15 cellular contexts compared by ENCODE assay signal in the genomic region with DNA sequence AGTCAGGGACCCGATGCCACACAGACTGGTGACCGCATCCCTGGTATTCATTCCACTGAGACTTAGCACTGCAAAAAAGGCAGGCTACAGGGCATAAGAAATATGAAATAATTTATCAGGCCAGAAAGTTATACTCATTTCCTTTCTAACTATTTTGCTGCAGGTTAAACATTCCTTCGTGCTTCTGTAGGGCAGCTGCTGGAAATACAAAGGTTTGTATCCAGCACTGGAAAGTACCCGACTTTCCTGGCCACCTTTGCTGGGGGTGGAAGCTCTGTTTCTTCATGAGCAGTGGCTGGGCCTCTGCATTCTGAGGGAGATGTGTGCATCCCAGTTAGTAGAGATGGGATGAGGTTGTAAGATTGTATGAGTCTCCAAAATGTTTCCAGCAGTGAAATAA.
DNase-seq lines count a peak whose midpoint lies in the region; ATAC-seq, FAIRE-seq and TF ChIP-seq lines count a peak whose summit lies in the region.
"Had no signal": no experiment of that assay in that cellular context is flagged by ENCODE, and none has a peak within 500 bp of the region (broad histone marks: within the 10 kb centered on the region; RNA-seq: fewer than 3 reads in every experiment).

No MANE protein-coding gene starts in this region.

- WGBS in mammary epithelial cell (ENCODE audit: low coverage, missing lambda C conversion rate), result 23% methylated on average over 4 of the region's 4 CpGs

- peaks cover 3% of the 10 kb centered on the region for H3K27me3 Mint-ChIP-seq in neural progenitor cell (ENCODE audit: insufficient read depth, low read depth)
- no peaks in the 10 kb centered on the region for H3K27me3 Mint-ChIP-seq in activated CD8-positive, alpha-beta T cell treated with anti-CD3 and anti-CD28 coated beads for 36 hours
- no peaks in the 10 kb centered on the region for H3K27me3 Mint-ChIP-seq in activated CD8-positive, alpha-beta memory T cell treated with anti-CD3 and anti-CD28 coated beads, Interleukin-2, amount 10 ng/mL, durations not matched to agents 7 days and 5 days
- H3K27me3 Mint-ChIP-seq in WTC11 (ENCODE audit: low read depth), result no peaks in the 10 kb centered on the region
- H3K27me3 Mint-ChIP-seq in progenitor cell of endocrine pancreas, result no peaks in the 10 kb centered on the region

- no TSS peak for BruUV-seq in mammary epithelial cell (replicated peaks; lab: Mats Ljungman, UMichigan)

- DNase-seq in M059J (ENCODE audit: low read depth) (peak; percentile 49), mammary epithelial cell (peak; percentile 16), keratinocyte (ENCODE audit: low read depth, low spot score) (no peak), neural progenitor cell (ENCODE audit: low spot score) (no peak), WTC11 (ENCODE audit: low spot score) (no peak), progenitor cell of endocrine pancreas (ENCODE audit: low spot score, unreplicated experiment) (no peak)
- no peak for DNase-seq in activated CD8-positive, alpha-beta T cell treated with anti-CD3 and anti-CD28 coated beads for 36 hours
- DNase-seq in activated CD8-positive, alpha-beta memory T cell treated with anti-CD3 and anti-CD28 coated beads, Interleukin-2, amount 10 ng/mL, durations not matched to agents 7 days and 5 days, result no peak
- DNase-seq: CD8-positive, alpha-beta T cell; DMS53; GM23248 had no signal

- no peak for TF ChIP-seq CTCF in mammary epithelial cell (conservative IDR thresholded peaks at IDR 0.05 in 1 of 2, IDR thresholded peaks at IDR 0.05 in 1 of 2; ENCODE audit: extremely low read depth in 1 of 2, insufficient read depth in 1 of 2, low read depth in 1 of 2, low read length in 2 of 2)
- TF ChIP-seq CTCF in keratinocyte (optimal IDR thresholded peaks at IDR 0.05 in 1 of 3, IDR thresholded peaks at IDR 0.05 in 1 of 3, conservative IDR thresholded peaks at IDR 0.05 in 1 of 3; ENCODE audit: extremely low read depth in 1 of 3, insufficient read depth in 2 of 3, low read length in 3 of 3), result no peak
- TF ChIP-seq CTCF in neural progenitor cell (IDR thresholded peaks at IDR 0.05), result no peak
- TF ChIP-seq CTCF in activated CD8-positive, alpha-beta T cell treated with anti-CD3 and anti-CD28 coated beads for 36 hours (IDR thresholded peaks at IDR 0.05), result no peak
- no peak for TF ChIP-seq CTCF in WTC11 (IDR thresholded peaks at IDR 0.05)
- TF ChIP-seq CTCF in progenitor cell of endocrine pancreas (IDR thresholded peaks at IDR 0.05; ENCODE audit: unreplicated experiment), result no peak

- H4K20me1 ChIP-seq in mammary epithelial cell (ENCODE audit: insufficient read depth, low read length) (no peaks in the 10 kb centered on the region), keratinocyte (ENCODE audit: control insufficient read depth, extremely low read depth, insufficient read depth, low read length) (no peaks in the 10 kb centered on the region), neural progenitor cell (ENCODE audit: low read depth) (no peaks in the 10 kb centered on the region)

- H3K27me3 ChIP-seq in mammary epithelial cell (ENCODE audit: insufficient read depth, low read length) (no peaks in the 10 kb centered on the region), keratinocyte (ENCODE audit: control insufficient read depth, extremely low read depth, insufficient read depth, low read length) (no peaks in the 10 kb centered on the region), neural progenitor cell (peaks cover 1% of the 10 kb centered on the region)

- H3K9ac ChIP-seq in mammary epithelial cell (ENCODE audit: insufficient read depth, low read length) (no peak overlapping the region), keratinocyte (ENCODE audit: control insufficient read depth, extremely low read depth, insufficient read depth, low read length) (no peak overlapping the region), neural progenitor cell (no peak overlapping the region)

- H3K9me3 ChIP-seq in mammary epithelial cell (replicated peaks; ENCODE audit: insufficient read depth, low read length) (no peaks in the 10 kb centered on the region), keratinocyte (ENCODE audit: control insufficient read depth, low read depth, low read length) (no peaks in the 10 kb centered on the region), neural progenitor cell (ENCODE audit: low read depth) (no peaks in the 10 kb centered on the region)

- H3K4me2 ChIP-seq in mammary epithelial cell (ENCODE audit: insufficient read depth, low read depth, low read length), result no peak overlapping the region
- H3K4me2 ChIP-seq in keratinocyte (ENCODE audit: control insufficient read depth, extremely low read depth, insufficient read depth, low read depth, low read length), result no peak overlapping the region
- H3K4me2 ChIP-seq in neural progenitor cell, result no peak overlapping the region

- H3K4me3 ChIP-seq in mammary epithelial cell (replicated peaks in 1 of 3; ENCODE audit: insufficient read depth in 1 of 3, low read depth in 2 of 3, low read length in 3 of 3), result no peak overlapping the region
- H3K4me3 ChIP-seq in keratinocyte (ENCODE audit: control insufficient read depth in 2 of 3, extremely low read depth in 1 of 3, insufficient read depth in 2 of 3, low read depth in 1 of 3, low read length in 3 of 3), result no peak overlapping the region
- H3K4me3 ChIP-seq in neural progenitor cell, result no peak overlapping the region
- H3K4me3 ChIP-seq: GM23248 had no signal

- H3F3A ChIP-seq in neural progenitor cell (ENCODE audit: low read depth), result peaks cover 5% of the 10 kb centered on the region

- intact Hi-C loops in mammary epithelial cell (cut with micrococcal nuclease), result no loop called here
- intact Hi-C loops in activated CD8-positive, alpha-beta T cell treated with anti-CD3 and anti-CD28 coated beads for 36 hours (cut with micrococcal nuclease), result no loop called here

- H2AFZ ChIP-seq in mammary epithelial cell (ENCODE audit: low read depth, low read length) (peak overlapping the region; percentile 41), keratinocyte (ENCODE audit: control insufficient read depth, low read length) (peak overlapping the region; percentile 56), neural progenitor cell (replicated peaks) (no peak overlapping the region)
- H2AFZ ChIP-seq: GM23248 had no signal

- H3K36me3 ChIP-seq in mammary epithelial cell (ENCODE audit: insufficient read depth, low read length) (no peaks in the 10 kb centered on the region), keratinocyte (ENCODE audit: control insufficient read depth in 2 of 2, extremely low read depth in 1 of 2, insufficient read depth in 2 of 2, low read length in 2 of 2) (no peaks in the 10 kb centered on the region), neural progenitor cell (no peaks in the 10 kb centered on the region)

- CTCF ChIA-PET in mammary epithelial cell (lab: Charles Lee; ENCODE audit: low non-redundant PET) (no interaction called here), WTC11 (lab: Charles Lee) (no interaction called here)
- CTCF ChIA-PET in activated CD8-positive, alpha-beta T cell treated with anti-CD3 and anti-CD28 coated beads for 36 hours (lab: Charles Lee), result no interaction called here
- CTCF ChIA-PET in activated CD8-positive, alpha-beta memory T cell treated with anti-CD3 and anti-CD28 coated beads, Interleukin-2, amount 10 ng/mL, durations not matched to agents 7 days and 5 days (lab: Charles Lee), result no interaction called here

- in situ Hi-C loops in mammary epithelial cell (cut with MboI; ENCODE audit: low sequenced_read_pairs in 2 of 2), result loop anchor here in 1 of 2 donors (10.0 kb wide), 1 partner anchor 78 kb away; no protein-coding TSS in a partner anchor

- H3K79me2 ChIP-seq in mammary epithelial cell (ENCODE audit: insufficient read depth, low read length), result no peaks in the 10 kb centered on the region
- H3K79me2 ChIP-seq in keratinocyte (ENCODE audit: control insufficient read depth, insufficient read depth, low read length), result no peaks in the 10 kb centered on the region
- no peaks in the 10 kb centered on the region for H3K79me2 ChIP-seq in neural progenitor cell (ENCODE audit: low read depth)

- peaks cover 60% of the 10 kb centered on the region for H3K4me1 Mint-ChIP-seq in neural progenitor cell
- no peaks in the 10 kb centered on the region for H3K4me1 Mint-ChIP-seq in activated CD8-positive, alpha-beta T cell treated with anti-CD3 and anti-CD28 coated beads for 36 hours (ENCODE audit: low read depth)
- no peaks in the 10 kb centered on the region for H3K4me1 Mint-ChIP-seq in activated CD8-positive, alpha-beta memory T cell treated with anti-CD3 and anti-CD28 coated beads, Interleukin-2, amount 10 ng/mL, durations not matched to agents 7 days and 5 days
- peaks cover 31% of the 10 kb centered on the region for H3K4me1 Mint-ChIP-seq in WTC11
- H3K4me1 Mint-ChIP-seq in progenitor cell of endocrine pancreas (ENCODE audit: low read depth), result peaks cover 25% of the 10 kb centered on the region

- H3K9me3 Mint-ChIP-seq in neural progenitor cell, result peaks cover 2% of the 10 kb centered on the region
- H3K9me3 Mint-ChIP-seq in activated CD8-positive, alpha-beta T cell treated with anti-CD3 and anti-CD28 coated beads for 36 hours, result no peaks in the 10 kb centered on the region
- H3K9me3 Mint-ChIP-seq in activated CD8-positive, alpha-beta memory T cell treated with anti-CD3 and anti-CD28 coated beads, Interleukin-2, amount 10 ng/mL, durations not matched to agents 7 days and 5 days (ENCODE audit: low read depth), result no peaks in the 10 kb centered on the region
- H3K9me3 Mint-ChIP-seq in WTC11, result no peaks in the 10 kb centered on the region
- no peaks in the 10 kb centered on the region for H3K9me3 Mint-ChIP-seq in progenitor cell of endocrine pancreas (ENCODE audit: low read depth)
- H3K9me3 Mint-ChIP-seq: CD8-positive, alpha-beta T cell had no signal

- H3K4me1 ChIP-seq in mammary epithelial cell (ENCODE audit: insufficient read depth, low read length), result peaks cover 42% of the 10 kb centered on the region
- peaks cover 54% of the 10 kb centered on the region for H3K4me1 ChIP-seq in keratinocyte (ENCODE audit: control insufficient read depth, extremely low read depth, insufficient read depth, low read length)
- H3K4me1 ChIP-seq in neural progenitor cell, result peaks cover 12% of the 10 kb centered on the region

- dilution Hi-C loops in mammary epithelial cell (cut with HindIII; ENCODE audit: low sequenced_read_pairs) (no loop called here), keratinocyte (cut with MboI; ENCODE audit: extremely low pct_ligation_motif_present, low sequenced_read_pairs) (no loop called here)

- H3K36me3 Mint-ChIP-seq in neural progenitor cell (peaks cover 10% of the 10 kb centered on the region), WTC11 (no peaks in the 10 kb centered on the region), progenitor cell of endocrine pancreas (ENCODE audit: insufficient read depth) (no peaks in the 10 kb centered on the region)
- H3K36me3 Mint-ChIP-seq in activated CD8-positive, alpha-beta T cell treated with anti-CD3 and anti-CD28 coated beads for 36 hours (ENCODE audit: low read depth), result no peaks in the 10 kb centered on the region
- H3K36me3 Mint-ChIP-seq in activated CD8-positive, alpha-beta memory T cell treated with anti-CD3 and anti-CD28 coated beads, Interleukin-2, amount 10 ng/mL, durations not matched to agents 7 days and 5 days, result no peaks in the 10 kb centered on the region
- H3K36me3 Mint-ChIP-seq: CD14-positive monocyte; CD8-positive, alpha-beta T cell had no signal

- no peak overlapping the region for H3K4me3 Mint-ChIP-seq in neural progenitor cell
- H3K4me3 Mint-ChIP-seq in activated CD8-positive, alpha-beta T cell treated with anti-CD3 and anti-CD28 coated beads for 36 hours, result no peak overlapping the region
- no peak overlapping the region for H3K4me3 Mint-ChIP-seq in activated CD8-positive, alpha-beta memory T cell treated with anti-CD3 and anti-CD28 coated beads, Interleukin-2, amount 10 ng/mL, durations not matched to agents 7 days and 5 days
- H3K4me3 Mint-ChIP-seq in WTC11, result no peak overlapping the region
- H3K4me3 Mint-ChIP-seq in progenitor cell of endocrine pancreas (ENCODE audit: low read depth), result no peak overlapping the region
- H3K4me3 Mint-ChIP-seq: CD14-positive monocyte; CD8-positive, alpha-beta T cell had no signal

- no peaks in the 10 kb centered on the region for H3K9me1 ChIP-seq in keratinocyte (ENCODE audit: control insufficient read depth, extremely low read depth, insufficient read depth, low read length)

- H3K27ac Mint-ChIP-seq in neural progenitor cell (peak overlapping the region; percentile 32), WTC11 (no peak overlapping the region), progenitor cell of endocrine pancreas (no peak overlapping the region)
- H3K27ac Mint-ChIP-seq in activated CD8-positive, alpha-beta T cell treated with anti-CD3 and anti-CD28 coated beads for 36 hours, result no peak overlapping the region
- H3K27ac Mint-ChIP-seq in activated CD8-positive, alpha-beta memory T cell treated with anti-CD3 and anti-CD28 coated beads, Interleukin-2, amount 10 ng/mL, durations not matched to agents 7 days and 5 days, result no peak overlapping the region
- H3K27ac Mint-ChIP-seq: CD14-positive monocyte; CD8-positive, alpha-beta T cell had no signal

- POLR2A ChIA-PET in activated CD8-positive, alpha-beta T cell treated with anti-CD3 and anti-CD28 coated beads for 36 hours (lab: Charles Lee), result interaction anchor here (0.5 kb wide), 1 partner anchor 197 kb away, joined by 3 read pairs; no protein-coding TSS in a partner anchor
- POLR2A ChIA-PET in WTC11 (lab: Charles Lee), result interaction anchor here (0.6 kb wide), 1 partner anchor 602 kb away, joined by 3 read pairs; no protein-coding TSS in a partner anchor

- no peak overlapping the region for H3K27ac ChIP-seq in mammary epithelial cell (ENCODE audit: insufficient read depth, low read depth, low read length)
- H3K27ac ChIP-seq in keratinocyte (ENCODE audit: control insufficient read depth, insufficient read depth, low read length), result no peak overlapping the region
- H3K27ac ChIP-seq in neural progenitor cell, result no peak overlapping the region
- H3K27ac ChIP-seq: GM23248, HL-60 had no signal

- ATAC-seq in activated CD8-positive, alpha-beta T cell treated with anti-CD3 and anti-CD28 coated beads for 36 hours, result no peak
- ATAC-seq in activated CD8-positive, alpha-beta memory T cell treated with anti-CD3 and anti-CD28 coated beads, Interleukin-2, amount 10 ng/mL, durations not matched to agents 7 days and 5 days, result no peak
- ATAC-seq in WTC11, result no peak
- ATAC-seq: CD8-positive, alpha-beta T cell had no signal

- no peak for FAIRE-seq in keratinocyte (lab: Jason Lieb, UNC)
- FAIRE-seq: A204.1, H54 had no signal

Comparison
In these comparisons a context has a peak if more than half of its experiments do, and no peak if none do; other contexts are left out.
1. DNase-seq: peak in M059J (single experiment) and mammary epithelial cell (single experiment); none in keratinocyte (single experiment), neural progenitor cell (single experiment), activated CD8-positive, alpha-beta T cell treated with anti-CD3 and anti-CD28 coated beads for 36 hours (single experiment), activated CD8-positive, alpha-beta memory T cell treated with anti-CD3 and anti-CD28 coated beads, Interleukin-2, amount 10 ng/mL, durations not matched to agents 7 days and 5 days (single experiment), WTC11 (single experiment) and progenitor cell of endocrine pancreas (single experiment).